In the genomic region with DNA sequence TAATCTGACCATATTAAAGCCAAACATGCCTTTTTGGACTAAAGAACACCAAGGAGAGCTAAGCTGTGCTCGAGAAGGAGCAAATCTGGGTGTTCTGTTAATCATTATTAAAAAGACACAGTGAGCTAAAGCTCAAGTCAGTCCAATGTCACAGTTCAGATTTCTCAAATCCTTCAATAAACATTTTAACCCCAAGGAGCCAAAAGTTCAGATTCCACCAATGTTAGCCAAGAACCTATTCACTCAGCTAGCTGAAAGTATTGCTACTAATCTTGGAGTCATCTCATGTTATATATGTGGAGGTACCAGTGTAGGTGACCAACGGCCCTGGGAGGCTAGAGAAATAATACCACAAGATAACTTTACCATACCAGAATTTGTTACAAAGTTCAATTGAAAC, we compare ENCODE assay signal across 24 cellular contexts.
"Had no signal": no experiment of that assay in that cellular context is flagged by ENCODE, and none has a peak within 500 bp of the region (broad histone marks: within the 10 kb centered on the region; RNA-seq: fewer than 3 reads in every experiment).

No MANE protein-coding gene starts in this region.

- H3K9me3 Mint-ChIP-seq: activated CD4-positive, alpha-beta memory T cell treated with anti-CD3 and anti-CD28 coated beads for 36 hours; activated naive CD4-positive, alpha-beta T cell treated with anti-CD3 and anti-CD28 coated beads for 36 hours; activated T-helper 17 cell treated with anti-CD3 and anti-CD28 coated beads, Interleukin-2, amount 50 U/mL, for 72 hours had no signal

- H3K4me3 ChIP-seq: SJCRH30 had no signal

- H3K36me3 ChIP-seq: SJCRH30 had no signal

- H3K36me3 Mint-ChIP-seq: activated CD4-positive, alpha-beta memory T cell treated with anti-CD3 and anti-CD28 coated beads for 36 hours; activated naive CD8-positive, alpha-beta T cell had no signal

- H3K27me3 Mint-ChIP-seq: activated CD4-positive, alpha-beta memory T cell treated with anti-CD3 and anti-CD28 coated beads for 36 hours; activated naive CD8-positive, alpha-beta T cell; activated T-helper 17 cell treated with anti-CD3 and anti-CD28 coated beads, Interleukin-2, amount 50 U/mL, for 72 hours had no signal

- H3K4me3 Mint-ChIP-seq: activated CD4-positive, alpha-beta memory T cell treated with anti-CD3 and anti-CD28 coated beads for 36 hours; activated CD4-positive, alpha-beta T cell treated with anti-CD3 and anti-CD28 coated beads, Interleukin-2, amount 10 ng/mL, durations not matched to agents 7 days and 5 days; activated naive CD4-positive, alpha-beta T cell treated with anti-CD3 and anti-CD28 coated beads for 36 hours; activated naive CD8-positive, alpha-beta T cell; activated T-helper 17 cell treated with anti-CD3 and anti-CD28 coated beads, Interleukin-2, amount 50 U/mL, for 72 hours had no signal

- H3K9me3 ChIP-seq: SJCRH30, SK-N-SH had no signal

- H3K27ac ChIP-seq: KMS-11, SJCRH30, VCaP had no signal

- H3K4me2 ChIP-seq: KMS-11, SK-N-SH had no signal

- H3K4me1 ChIP-seq: SJCRH30 had no signal

- H3K27ac Mint-ChIP-seq: activated CD4-positive, alpha-beta memory T cell treated with anti-CD3 and anti-CD28 coated beads for 36 hours; activated CD4-positive, alpha-beta T cell treated with anti-CD3 and anti-CD28 coated beads, Interleukin-2, amount 10 ng/mL, durations not matched to agents 7 days and 5 days; activated naive CD4-positive, alpha-beta T cell treated with anti-CD3 and anti-CD28 coated beads for 36 hours; activated naive CD8-positive, alpha-beta T cell; activated T-helper 17 cell treated with anti-CD3 and anti-CD28 coated beads, Interleukin-2, amount 50 U/mL, for 72 hours had no signal

- DNase-seq: activated CD4-positive, alpha-beta memory T cell treated with anti-CD3 and anti-CD28 coated beads for 36 hours; activated CD4-positive, alpha-beta T cell treated with anti-CD3 and anti-CD28 coated beads, Interleukin-2, amount 10 ng/mL, durations not matched to agents 7 days and 5 days; activated CD4-positive, CD25-positive, alpha-beta regulatory T cell; activated gamma-delta T cell; activated naive CD4-positive, alpha-beta T cell treated with anti-CD3 and anti-CD28 coated beads for 36 hours; activated T-cell treated with anti-CD3 and anti-CD28 coated beads for 4 hours; activated T-cell treated with anti-CD3 and anti-CD28 coated beads, Interleukin-2, amount 50 U/mL, for 48 hours; central memory CD4-positive, alpha-beta T cell; NCI-H1092; NCI-H1417; NCI-H1930; NCI-H2171; NCI-H2227 treated with DMSO at 0.1 percent for 48 hours; NCI-H446 treated with DMSO at 0.1 percent for 48 hours; NCI-H526; NCI-H774; Right ventricle myocardium superior; SJCRH30; SK-N-SH; T-helper 1 cell had no signal

- H3K9ac ChIP-seq: KMS-11, SK-N-SH had no signal

- H3K27me3 ChIP-seq: SJCRH30 had no signal

- ATAC-seq: activated T-helper 17 cell treated with anti-CD3 and anti-CD28 coated beads, Interleukin-2, amount 50 U/mL, for 72 hours had no signal
